ENCODE assay signal across 11 cellular contexts in genomic region chr19:46967578-46968018, GRCh38. TPM values are rescaled to one million over a fixed set of nuclear protein-coding genes. Genes with fewer than 3 reads are reported as not detected.
A peak's percentile ranks its signal among the peaks of the same experiment; 100 is the strongest.
DNase-seq lines count a peak whose midpoint lies in the region; ATAC-seq and TF ChIP-seq lines count a peak whose summit lies in the region.
"Had no signal": no experiment of that assay in that cellular context is flagged by ENCODE, and none has a peak within 500 bp of the region (broad histone marks: within the 10 kb centered on the region; RNA-seq: fewer than 3 reads in every experiment).

No MANE protein-coding gene starts in this region.

- H3K27ac Mint-ChIP-seq in CD8-positive, alpha-beta T cell = peak overlapping the region; percentile 79
- H3K27ac Mint-ChIP-seq in neural crest cell (ENCODE audit: unreplicated experiment) = peak overlapping the region; percentile 1
- H3K27ac Mint-ChIP-seq: stimulated activated naive B cell treated with anti-CD40 and anti-IgM and Interleukin-4, amounts not matched to agents 10 μg/mL and 1 μg/mL and 100 μg/mL, for 72 hours had no signal

- peaks cover 26% of the 10 kb centered on the region for H3K36me3 Mint-ChIP-seq in CD8-positive, alpha-beta T cell
- H3K36me3 Mint-ChIP-seq in neural crest cell (ENCODE audit: low read depth) = peaks cover 4% of the 10 kb centered on the region

- no peak overlapping the region for H3K4me3 ChIP-seq in CD8-positive, alpha-beta T cell (ENCODE audit: low read depth, low read length)
- H3K4me3 ChIP-seq in epithelial cell of esophagus (ENCODE audit: low read length) = no peak overlapping the region
- no peak overlapping the region for H3K4me3 ChIP-seq in H7 (ENCODE audit: insufficient read depth, low read depth, low read length)
- no peak overlapping the region for H3K4me3 ChIP-seq in ovary

- H3K27ac ChIP-seq in CD8-positive, alpha-beta T cell (ENCODE audit: low read depth, low read length) = no peak overlapping the region
- H3K27ac ChIP-seq in RWPE1 = peak overlapping the region; percentile 40; the same call in 1 of the 2 replicates
- H3K27ac ChIP-seq in ovary = no peak overlapping the region

- H3K27me3 ChIP-seq in CD8-positive, alpha-beta T cell (ENCODE audit: insufficient read depth, low read length) = no peaks in the 10 kb centered on the region
- H3K27me3 ChIP-seq in H7 (ENCODE audit: control insufficient read depth, insufficient read depth, low read length) = no peaks in the 10 kb centered on the region
- no peaks in the 10 kb centered on the region for H3K27me3 ChIP-seq in ovary
- H3K27me3 ChIP-seq: dorsolateral prefrontal cortex had no signal

- no peaks in the 10 kb centered on the region for H3K36me3 ChIP-seq in CD8-positive, alpha-beta T cell (ENCODE audit: insufficient read depth, low read length)
- H3K36me3 ChIP-seq in H7 (replicated peaks; ENCODE audit: control insufficient read depth, insufficient read depth, low read length) (no peaks in the 10 kb centered on the region; the same call in 1 of the 2 replicates), ovary (no peaks in the 10 kb centered on the region)

- peaks cover 21% of the 10 kb centered on the region for H3K4me1 ChIP-seq in CD8-positive, alpha-beta T cell (ENCODE audit: insufficient read depth, low read length)
- no peaks in the 10 kb centered on the region for H3K4me1 ChIP-seq in ovary (ENCODE audit: insufficient read depth)

- DNase-seq in CD8-positive, alpha-beta T cell = peak in 6 of 7 experiments; percentile 13 to 65 (median 32)
- DNase-seq in RWPE1 (ENCODE audit: low spot score) (no peak), epithelial cell of esophagus (ENCODE audit: low read depth) (peak; percentile 41), neural crest cell (ENCODE audit: low read depth, low spot score) (no peak), H7 (no peak), NCI-H187 treated with DMSO at 0.1 percent for 48 hours (lab: John Stamatoyannopoulos, UW) (no peak), ovary (no peak), retina (no peak)
- DNase-seq: NCI-H1417 treated with DMSO at 0.1 percent for 48 hours; stimulated activated naive B cell treated with anti-CD40 and anti-IgM and Interleukin-4, amounts not matched to agents 10 μg/mL and 1 μg/mL and 100 μg/mL, for 72 hours had no signal

- H3K9me3 ChIP-seq in CD8-positive, alpha-beta T cell (ENCODE audit: low read length) = no peaks in the 10 kb centered on the region
- H3K9me3 ChIP-seq in ovary = no peaks in the 10 kb centered on the region

- no peaks in the 10 kb centered on the region for H3K9me3 Mint-ChIP-seq in CD8-positive, alpha-beta T cell
- H3K9me3 Mint-ChIP-seq in neural crest cell = no peaks in the 10 kb centered on the region
- H3K9me3 Mint-ChIP-seq: stimulated activated naive B cell treated with anti-CD40 and anti-IgM and Interleukin-4, amounts not matched to agents 10 μg/mL and 1 μg/mL and 100 μg/mL, for 72 hours had no signal

- TF ChIP-seq CTCF in CD8-positive, alpha-beta T cell (IDR thresholded peaks at IDR 0.05) = no peak
- TF ChIP-seq CTCF in RWPE1 (conservative IDR thresholded peaks at IDR 0.05; ENCODE audit: low read depth) (no peak), epithelial cell of esophagus (IDR thresholded peaks at IDR 0.05; ENCODE audit: insufficient read depth, low read depth, low read length, missing control alignments) (no peak), neural crest cell (conservative IDR thresholded peaks at IDR 0.05) (no peak), ovary (IDR thresholded peaks at IDR 0.05) (no peak)

- ATAC-seq in CD8-positive, alpha-beta T cell = peak; percentile 91
- ATAC-seq: stimulated activated naive B cell treated with anti-CD40 and anti-IgM and Interleukin-4, amounts not matched to agents 10 μg/mL and 1 μg/mL and 100 μg/mL, for 72 hours had no signal

- peak overlapping the region; percentile 60 for H3K4me3 Mint-ChIP-seq in CD8-positive, alpha-beta T cell
- no peak overlapping the region for H3K4me3 Mint-ChIP-seq in neural crest cell
- H3K4me3 Mint-ChIP-seq: stimulated activated naive B cell treated with anti-CD40 and anti-IgM and Interleukin-4, amounts not matched to agents 10 μg/mL and 1 μg/mL and 100 μg/mL, for 72 hours had no signal

- H3K27me3 Mint-ChIP-seq in CD8-positive, alpha-beta T cell (ENCODE audit: low read depth) = no peaks in the 10 kb centered on the region
- H3K27me3 Mint-ChIP-seq in neural crest cell (ENCODE audit: low read depth) = no peaks in the 10 kb centered on the region
- H3K27me3 Mint-ChIP-seq: stimulated activated naive B cell treated with anti-CD40 and anti-IgM and Interleukin-4, amounts not matched to agents 10 μg/mL and 1 μg/mL and 100 μg/mL, for 72 hours had no signal

- 62 to 84% (median 81%) methylated on average over 8 of the region's 8 CpGs for WGBS in ovary, 3 donors

- CTCF ChIA-PET in CD8-positive, alpha-beta T cell (lab: Charles Lee) = no interaction called here
- CTCF ChIA-PET in RWPE1 (lab: Yijun Ruan, JAX) = no interaction called here

- POLR2A ChIA-PET in CD8-positive, alpha-beta T cell (lab: Charles Lee) = interaction anchor here (0.6 kb wide), 2 partner anchors 20 to 105 kb away, joined by 3 to 4 read pairs; no protein-coding TSS in a partner anchor
- POLR2A ChIA-PET in RWPE1 (lab: Yijun Ruan, JAX; ENCODE audit: low non-redundant PET) = no interaction called here

- no peak for TF ChIP-seq POLR2A in ovary (IDR thresholded peaks at IDR 0.05)

- TF ChIP-seq EP300 in ovary (IDR thresholded peaks at IDR 0.05) = no peak

- intact Hi-C loops in CD8-positive, alpha-beta T cell (cut with DNase I, micrococcal nuclease) = no loop called here
- intact Hi-C loops in ovary (cut with DNase I) = no loop called here

- peaks cover 43% of the 10 kb centered on the region for H3K4me1 Mint-ChIP-seq in CD8-positive, alpha-beta T cell (ENCODE audit: low read depth)
- H3K4me1 Mint-ChIP-seq in neural crest cell = peaks cover 50% of the 10 kb centered on the region

RNA-seq across cellular contexts. Expression of gene NPAS1, which starts 52.0 kb away (rescaled TPM):
- total RNA-seq in CD8-positive, alpha-beta T cell = 1 to 10 TPM; 1.1 to 1.6 TPM
- total RNA-seq in neural crest cell (1.5 and 1.9 TPM in 2 replicates), ovary (under 1 TPM in 4 of 7 donors, not detected in 3; 0.15 to 0.57 (median 0.35) TPM)
- total RNA-seq in H7 (2014; rRNA removed; shearing (Covaris generic)) = 3.2 and 6.1 TPM in 2 replicates
- polyA plus RNA-seq in ovary = under 1 TPM in 1 of 2 donors, not detected in 1; 0.31 TPM

Comparison
In these comparisons a context has a peak if more than half of its experiments do, and no peak if none do; other contexts are left out.
1. DNase-seq: peak in CD8-positive, alpha-beta T cell (6 of 7) and epithelial cell of esophagus (single experiment); none in RWPE1 (single experiment), neural crest cell (single experiment), H7 (single experiment), NCI-H187 treated with DMSO at 0.1 percent for 48 hours (single experiment), ovary (0 of 5) and retina (single experiment).